Comparison of ENCODE assay signal across 16 cellular contexts in genomic region chr9:36937346-36937745, GRCh38.
A peak's percentile ranks its signal among the peaks of the same experiment; 100 is the strongest.
DNase-seq lines count a peak whose midpoint lies in the region; ATAC-seq and TF ChIP-seq lines count a peak whose summit lies in the region.
"Had no signal": no experiment of that assay in that cellular context is flagged by ENCODE, and none has a peak within 500 bp of the region (broad histone marks: within the 10 kb centered on the region; RNA-seq: fewer than 3 reads in every experiment).

No MANE protein-coding gene starts in this region.

- H3K4me3 Mint-ChIP-seq in activated B cell treated with CpG ODN at 0.5 μM for 24 hours (peak overlapping the region; percentile 62), naive B cell (peak overlapping the region in 3 of 8 donors; percentile 34 to 68 (median 57))
- no peak overlapping the region for H3K4me3 Mint-ChIP-seq in activated naive CD8-positive, alpha-beta T cell treated with anti-CD3 and anti-CD28 coated beads for 36 hours

- TF ChIP-seq CTCF in activated B cell treated with CpG ODN at 0.5 μM for 24 hours (IDR thresholded peaks at IDR 0.05), result no peak

- no peaks in the 10 kb centered on the region for H3K27me3 Mint-ChIP-seq in activated B cell treated with CpG ODN at 0.5 μM for 24 hours
- H3K27me3 Mint-ChIP-seq in naive B cell, result no peaks in the 10 kb centered on the region
- peaks cover 5% of the 10 kb centered on the region for H3K27me3 Mint-ChIP-seq in activated naive CD8-positive, alpha-beta T cell treated with anti-CD3 and anti-CD28 coated beads for 36 hours

- H3K36me3 Mint-ChIP-seq in activated B cell treated with CpG ODN at 0.5 μM for 24 hours (ENCODE audit: low read depth) (peaks cover 94% of the 10 kb centered on the region), naive B cell (peaks cover 35 to 53% of the 10 kb centered on the region in 2 donors)
- H3K36me3 Mint-ChIP-seq in activated naive CD8-positive, alpha-beta T cell treated with anti-CD3 and anti-CD28 coated beads for 36 hours, result no peaks in the 10 kb centered on the region

- intact Hi-C loops in activated B cell treated with CpG ODN at 0.5 μM for 24 hours (cut with micrococcal nuclease), result loop anchor here (5.0 kb wide), 2 partner anchors 60 to 90 kb away; no protein-coding TSS in a partner anchor

- POLR2A ChIA-PET in activated B cell treated with CpG ODN at 0.5 μM for 24 hours (lab: Charles Lee), result interaction anchor here (0.5 kb wide), 1 partner anchor 90 kb away, joined by 5 read pairs; no protein-coding TSS in a partner anchor

- CTCF ChIA-PET in activated B cell treated with CpG ODN at 0.5 μM for 24 hours (lab: Charles Lee), result interaction anchor here (0.9 kb wide), 1 partner anchor 59 kb away, joined by 4 read pairs; no protein-coding TSS in a partner anchor

- ATAC-seq in activated B cell treated with CpG ODN at 0.5 μM for 24 hours (ENCODE audit: low read depth) (no peak), naive B cell (ENCODE audit: low read depth in 2 of 2) (no peak), HG02678 (IDR thresholded peaks at IDR 0.05; ENCODE audit: unreplicated experiment) (no peak)

- H3K27ac Mint-ChIP-seq in activated B cell treated with CpG ODN at 0.5 μM for 24 hours, result peak overlapping the region; percentile 85
- peak overlapping the region; percentile 14 to 96 (median 90) for H3K27ac Mint-ChIP-seq in naive B cell
- H3K27ac Mint-ChIP-seq in activated naive CD8-positive, alpha-beta T cell treated with anti-CD3 and anti-CD28 coated beads for 36 hours, result no peak overlapping the region

- H3K4me1 Mint-ChIP-seq in activated B cell treated with CpG ODN at 0.5 μM for 24 hours, result peaks cover 89% of the 10 kb centered on the region
- H3K4me1 Mint-ChIP-seq in naive B cell, result peaks cover 67 to 93% (median 81%) of the 10 kb centered on the region in 3 donors
- no peaks in the 10 kb centered on the region for H3K4me1 Mint-ChIP-seq in activated naive CD8-positive, alpha-beta T cell treated with anti-CD3 and anti-CD28 coated beads for 36 hours

- H3K9me3 Mint-ChIP-seq in activated B cell treated with CpG ODN at 0.5 μM for 24 hours (peaks cover under 1% of the 10 kb centered on the region), naive B cell (peaks cover under 1 to 4% (median 2%) of the 10 kb centered on the region in 7 donors)
- H3K9me3 Mint-ChIP-seq in activated naive CD8-positive, alpha-beta T cell treated with anti-CD3 and anti-CD28 coated beads for 36 hours, result peaks cover under 1% of the 10 kb centered on the region

- DNase-seq in activated CD8-positive, alpha-beta memory T cell treated with anti-CD3 and anti-CD28 coated beads for 24 hours, result peak; percentile 9
- DNase-seq in activated CD8-positive, alpha-beta memory T cell treated with anti-CD3 and anti-CD28 coated beads, Interleukin-2, amount 50 U/mL, for 4 hours, result no peak
- DNase-seq in activated B cell treated with CpG ODN at 0.5 μM for 24 hours (no peak), naive B cell (no peak), D341Med (ENCODE audit: low spot score) (no peak), NCI-H128 (lab: John Stamatoyannopoulos, UW; ENCODE audit: unreplicated experiment) (no peak)
- no peak for DNase-seq in activated naive CD8-positive, alpha-beta T cell treated with anti-CD3 and anti-CD28 coated beads for 36 hours
- DNase-seq: DMS 273 treated with DMSO at 0.1 percent for 48 hours; GDM1; KBM-7; NCI-H2029; NCI-H2171 treated with DMSO at 0.1 percent for 48 hours; NK-92 treated with Interleukin-12 subunit alpha and Interleukin-12 subunit beta, amount 100 ng/mL, for 24 hours; OCI-M1; Right ventricle myocardium superior had no signal
